Comparison of ENCODE assay signal across 28 cellular contexts in the genomic region with DNA sequence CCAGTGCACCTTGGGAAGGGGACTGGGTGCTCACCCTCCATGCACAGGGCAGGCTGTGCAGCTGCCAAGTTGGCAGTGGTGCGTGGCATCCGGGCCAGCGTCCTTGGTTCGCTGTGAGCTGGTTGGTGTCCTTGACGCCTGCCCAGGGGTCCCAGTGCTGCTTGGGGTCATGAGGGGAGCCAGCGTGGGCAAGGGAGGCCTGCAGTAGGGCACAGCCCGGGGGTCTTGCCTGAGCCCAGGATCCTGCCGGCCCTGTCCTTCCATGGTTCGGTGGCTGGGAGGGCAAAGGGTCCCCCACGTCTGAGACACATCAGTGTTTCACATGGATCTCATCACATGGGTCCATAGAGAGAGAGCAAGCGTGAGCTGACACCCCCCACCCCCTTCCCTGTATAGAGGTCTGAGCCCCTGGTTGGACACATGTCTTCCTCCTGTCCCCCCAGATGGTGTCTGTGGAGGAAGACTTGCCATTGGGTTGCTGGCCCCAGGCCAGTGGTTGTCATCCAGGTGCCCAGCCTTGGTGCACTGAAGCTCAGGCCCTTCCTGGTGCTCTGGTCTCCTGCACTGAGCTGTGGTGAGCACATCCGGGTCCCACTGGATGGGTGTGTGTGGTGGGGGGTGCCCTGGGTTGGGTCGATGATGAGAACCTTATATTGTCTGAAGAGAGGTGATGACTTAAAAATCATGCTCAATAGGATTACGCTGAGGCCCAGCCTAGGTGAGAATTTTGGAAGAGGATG.
"Had no signal": no experiment of that assay in that cellular context is flagged by ENCODE, and none has a peak within 500 bp of the region (broad histone marks: within the 10 kb centered on the region; RNA-seq: fewer than 3 reads in every experiment).

No MANE protein-coding gene starts in this region.

- H3K9me3 Mint-ChIP-seq: activated naive CD8-positive, alpha-beta T cell treated with anti-CD3 and anti-CD28 coated beads, Interleukin-2, amount 50 U/mL, for 24 hours had no signal

- H3K27ac Mint-ChIP-seq: activated CD4-positive, alpha-beta memory T cell treated with anti-CD3 and anti-CD28 coated beads for 36 hours; activated CD4-positive, alpha-beta T cell treated with anti-CD3 and anti-CD28 coated beads, Interleukin-2, amount 10 ng/mL, durations not matched to agents 7 days and 5 days; activated naive CD4-positive, alpha-beta T cell treated with anti-CD3 and anti-CD28 coated beads, Interleukin-2, amount 50 U/mL, for 72 hours; activated naive CD8-positive, alpha-beta T cell treated with anti-CD3 and anti-CD28 coated beads, Interleukin-2, amount 50 U/mL, for 24 hours; brain; T-cell had no signal

- H3K36me3 Mint-ChIP-seq: activated CD4-positive, alpha-beta memory T cell treated with anti-CD3 and anti-CD28 coated beads for 36 hours; T-cell had no signal

- ATAC-seq: activated naive CD4-positive, alpha-beta T cell treated with anti-CD3 and anti-CD28 coated beads, Interleukin-2, amount 50 U/mL, for 72 hours; activated naive CD8-positive, alpha-beta T cell treated with anti-CD3 and anti-CD28 coated beads, Interleukin-2, amount 50 U/mL, for 24 hours; activated T-cell treated with anti-CD3 and anti-CD28 coated beads, Interleukin-2, amount 50 U/mL, for 4 hours; T-cell had no signal

- DNase-seq: activated CD4-positive, alpha-beta memory T cell treated with anti-CD3 and anti-CD28 coated beads for 36 hours; activated CD4-positive, alpha-beta T cell treated with anti-CD3 and anti-CD28 coated beads, Interleukin-2, amount 10 ng/mL, durations not matched to agents 7 days and 5 days; activated CD4-positive, CD25-positive, alpha-beta regulatory T cell; activated CD8-positive, alpha-beta memory T cell treated with anti-CD3 and anti-CD28 coated beads for 24 hours; activated naive CD4-positive, alpha-beta T cell treated with Interleukin-2 at 50 U/mL for 16 hours; activated naive CD8-positive, alpha-beta T cell treated with anti-CD3 and anti-CD28 coated beads, Interleukin-2, amount 50 U/mL, for 24 hours; activated T-cell treated with anti-CD3 and anti-CD28 coated beads, Interleukin-2, amount 50 U/mL, for 4 hours; amniotic stem cell; MG63; MV-4-11; NCI-H1092 treated with DMSO at 0.1 percent for 48 hours; NCI-H1417 treated with DMSO at 0.1 percent for 48 hours; NCI-H1694; NCI-H2029; NCI-H2107; NCI-H2171 treated with DMSO at 0.1 percent for 48 hours; NCI-H226; NCI-H510A; NCI-H526 treated with DMSO at 0.1 percent for 48 hours; NCI-H82; SIG-M5; T-cell; T-helper 2 cell; T1000 had no signal

- H3K4me3 ChIP-seq: MG63, Peyer's patch had no signal

- H3K4me1 Mint-ChIP-seq: activated CD4-positive, alpha-beta T cell treated with anti-CD3 and anti-CD28 coated beads, Interleukin-2, amount 10 ng/mL, durations not matched to agents 7 days and 5 days; activated naive CD8-positive, alpha-beta T cell treated with anti-CD3 and anti-CD28 coated beads, Interleukin-2, amount 50 U/mL, for 24 hours; brain; T-cell had no signal

- H3K36me3 ChIP-seq: MG63, Peyer's patch had no signal

- H3K9me3 ChIP-seq: MG63 had no signal

- H3K27me3 ChIP-seq: MG63, Peyer's patch had no signal

- H3K27ac ChIP-seq: Peyer's patch, RWPE1 had no signal

- H3K4me3 Mint-ChIP-seq: activated CD4-positive, alpha-beta memory T cell treated with anti-CD3 and anti-CD28 coated beads for 36 hours; activated CD4-positive, alpha-beta T cell treated with anti-CD3 and anti-CD28 coated beads, Interleukin-2, amount 10 ng/mL, durations not matched to agents 7 days and 5 days; activated naive CD8-positive, alpha-beta T cell treated with anti-CD3 and anti-CD28 coated beads, Interleukin-2, amount 50 U/mL, for 24 hours; activated T-cell treated with anti-CD3 and anti-CD28 coated beads, Interleukin-2, amount 50 U/mL, for 4 hours; brain; T-cell had no signal

- H3K27me3 Mint-ChIP-seq: activated CD4-positive, alpha-beta memory T cell treated with anti-CD3 and anti-CD28 coated beads for 36 hours; activated CD4-positive, alpha-beta T cell treated with anti-CD3 and anti-CD28 coated beads, Interleukin-2, amount 10 ng/mL, durations not matched to agents 7 days and 5 days; activated naive CD8-positive, alpha-beta T cell treated with anti-CD3 and anti-CD28 coated beads, Interleukin-2, amount 50 U/mL, for 24 hours; brain; T-cell had no signal

- H3K4me1 ChIP-seq: Peyer's patch had no signal
